1 cellular context compared by ENCODE assay signal in the genomic region with DNA sequence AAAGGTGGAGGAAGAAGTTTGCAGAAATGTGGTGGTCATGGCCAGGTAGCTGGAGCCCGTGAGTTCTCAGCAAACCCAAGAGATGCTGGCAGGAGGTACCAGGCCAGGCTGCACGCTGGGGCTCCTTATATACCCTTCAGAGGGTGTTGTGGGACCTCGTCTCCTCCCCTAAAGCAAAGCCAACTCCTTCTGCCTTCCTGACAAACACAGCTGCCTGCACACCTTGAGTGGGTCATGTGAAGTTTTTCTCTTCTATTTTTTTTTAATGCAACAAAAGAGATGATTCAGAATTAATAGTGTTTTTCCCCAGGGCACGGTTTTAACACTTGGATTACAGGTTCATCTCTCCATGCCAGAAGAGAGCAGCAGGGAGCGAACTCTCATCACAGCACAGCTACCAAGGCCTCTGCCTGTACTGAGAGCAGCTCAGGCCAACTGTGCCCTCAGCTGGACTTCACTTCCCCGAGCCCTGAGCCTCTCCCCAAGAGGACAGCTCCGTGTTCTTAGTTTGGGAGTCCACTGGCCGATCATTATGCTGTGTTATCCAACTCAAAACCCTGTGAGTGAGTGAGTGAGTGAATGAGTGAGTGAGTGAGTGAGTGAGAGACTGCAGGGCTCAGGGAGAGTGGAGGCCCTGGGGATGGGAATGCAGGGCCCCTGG.
TF ChIP-seq lines count a peak whose summit lies in the region.

A gene (minus strand): TSS at position 102 of the 661 bp plus-strand sequence. CDS start 63 bp downstream, at position 39.

TF ChIP-seq in K562, 482 proteins besides CTCF, POLR2A, EP300 and RAD21:
- TF ChIP-seq CREM (IDR thresholded peaks at IDR 0.05; ENCODE audit: low read depth), result no peak
- peak; percentile 66; the same call in 1 of the 2 replicates for TF ChIP-seq ZNF24 (IDR thresholded peaks at IDR 0.05)
